Comparison of ENCODE assay signal across 26 cellular contexts in genomic region chr10:35907548-35907947, GRCh38.
"Had no signal": no experiment of that assay in that cellular context is flagged by ENCODE, and none has a peak within 500 bp of the region (broad histone marks: within the 10 kb centered on the region; RNA-seq: fewer than 3 reads in every experiment).

No MANE protein-coding gene starts in this region.

- H3K27me3 Mint-ChIP-seq: activated B cell treated with CpG ODN at 0.5 μM for 24 hours; activated CD4-positive, alpha-beta T cell treated with anti-CD3 and anti-CD28 coated beads, Interleukin-2, amount 10 ng/mL, durations not matched to agents 24 days and 14 days; activated CD8-positive, alpha-beta memory T cell treated with anti-CD3 and anti-CD28 coated beads, Interleukin-2, amount 10 ng/mL, durations not matched to agents 7 days and 5 days; activated naive CD8-positive, alpha-beta T cell treated with anti-CD3 and anti-CD28 coated beads, Interleukin-2, amount 50 U/mL, for 24 hours; activated T-cell treated with anti-CD3 and anti-CD28 coated beads, Interleukin-2, amount 50 U/mL, for 24 hours; T-helper 17 cell had no signal

- ATAC-seq: activated CD8-positive, alpha-beta memory T cell treated with anti-CD3 and anti-CD28 coated beads, Interleukin-2, amount 10 ng/mL, durations not matched to agents 7 days and 5 days; activated naive CD4-positive, alpha-beta T cell treated with anti-CD3 and anti-CD28 coated beads, Interleukin-2, amount 50 U/mL, for 72 hours; activated naive CD8-positive, alpha-beta T cell treated with anti-CD3 and anti-CD28 coated beads, Interleukin-2, amount 50 U/mL, for 24 hours; body of pancreas; T-helper 17 cell had no signal

- H3K9me3 Mint-ChIP-seq: activated B cell treated with CpG ODN at 0.5 μM for 24 hours; activated CD4-positive, alpha-beta T cell treated with anti-CD3 and anti-CD28 coated beads, Interleukin-2, amount 10 ng/mL, durations not matched to agents 24 days and 14 days; activated naive CD8-positive, alpha-beta T cell treated with anti-CD3 and anti-CD28 coated beads, Interleukin-2, amount 50 U/mL, for 24 hours; activated T-cell treated with anti-CD3 and anti-CD28 coated beads, Interleukin-2, amount 50 U/mL, for 24 hours; activated T-helper 1 cell treated with anti-CD3 and anti-CD28 coated beads, Interleukin-12 subunit alpha, Interleukin-12 subunit beta, Interleukin-2, Interleukin-4 antibody, amounts not matched to agents 30 ng/mL and 10 ng/mL and 1 ng/mL, durations not matched to agents 14 hours and 24 hours and 36 hours had no signal

- H3K27ac Mint-ChIP-seq: activated B cell treated with CpG ODN at 0.5 μM for 24 hours; activated CD4-positive, alpha-beta T cell treated with anti-CD3 and anti-CD28 coated beads, Interleukin-2, amount 10 ng/mL, durations not matched to agents 24 days and 14 days; activated naive CD4-positive, alpha-beta T cell treated with anti-CD3 and anti-CD28 coated beads, Interleukin-2, amount 50 U/mL, for 72 hours; activated naive CD8-positive, alpha-beta T cell treated with anti-CD3 and anti-CD28 coated beads, Interleukin-2, amount 50 U/mL, for 24 hours; activated T-cell treated with anti-CD3 and anti-CD28 coated beads, Interleukin-2, amount 50 U/mL, for 24 hours; activated T-helper 1 cell treated with anti-CD3 and anti-CD28 coated beads, Interleukin-12 subunit alpha, Interleukin-12 subunit beta, Interleukin-2, Interleukin-4 antibody, amounts not matched to agents 30 ng/mL and 10 ng/mL and 1 ng/mL, durations not matched to agents 14 hours and 24 hours and 36 hours; T-helper 17 cell had no signal

- H3K4me1 Mint-ChIP-seq: activated B cell treated with CpG ODN at 0.5 μM for 24 hours; activated CD4-positive, alpha-beta T cell treated with anti-CD3 and anti-CD28 coated beads, Interleukin-2, amount 10 ng/mL, durations not matched to agents 24 days and 14 days; activated CD8-positive, alpha-beta memory T cell treated with anti-CD3 and anti-CD28 coated beads, Interleukin-2, amount 10 ng/mL, durations not matched to agents 7 days and 5 days; activated naive CD8-positive, alpha-beta T cell treated with anti-CD3 and anti-CD28 coated beads, Interleukin-2, amount 50 U/mL, for 24 hours; T-helper 17 cell had no signal

- H3K4me3 Mint-ChIP-seq: activated B cell treated with CpG ODN at 0.5 μM for 24 hours; activated CD4-positive, alpha-beta T cell treated with anti-CD3 and anti-CD28 coated beads, Interleukin-2, amount 10 ng/mL, durations not matched to agents 24 days and 14 days; activated CD8-positive, alpha-beta memory T cell treated with anti-CD3 and anti-CD28 coated beads, Interleukin-2, amount 10 ng/mL, durations not matched to agents 7 days and 5 days; activated naive CD8-positive, alpha-beta T cell treated with anti-CD3 and anti-CD28 coated beads, Interleukin-2, amount 50 U/mL, for 24 hours; activated T-cell treated with anti-CD3 and anti-CD28 coated beads, Interleukin-2, amount 50 U/mL, for 24 hours; activated T-helper 1 cell treated with anti-CD3 and anti-CD28 coated beads, Interleukin-12 subunit alpha, Interleukin-12 subunit beta, Interleukin-2, Interleukin-4 antibody, amounts not matched to agents 30 ng/mL and 10 ng/mL and 1 ng/mL, durations not matched to agents 14 hours and 24 hours and 36 hours; T-helper 17 cell had no signal

- DNase-seq: activated B cell treated with CpG ODN at 0.5 μM for 24 hours; activated CD4-positive, alpha-beta T cell treated with anti-CD3 and anti-CD28 coated beads for 1 hour; activated CD4-positive, alpha-beta T cell treated with anti-CD3 and anti-CD28 coated beads, Interleukin-2, amount 10 ng/mL, durations not matched to agents 24 days and 14 days; activated CD4-positive, alpha-beta T cell treated with anti-CD3 and anti-CD28 coated beads, Interleukin-2, amount 50 U/mL, for 48 hours; activated CD8-positive, alpha-beta memory T cell treated with anti-CD3 and anti-CD28 coated beads, Interleukin-2, amount 10 ng/mL, durations not matched to agents 7 days and 5 days; activated effector memory CD4-positive, alpha-beta T cell treated with Interleukin-2 at 50 U/mL for 16 hours; activated naive CD4-positive, alpha-beta T cell treated with Interleukin-2 at 50 U/mL for 16 hours; activated naive CD8-positive, alpha-beta T cell treated with anti-CD3 and anti-CD28 coated beads, Interleukin-2, amount 50 U/mL, for 24 hours; activated T-cell treated with anti-CD3 and anti-CD28 coated beads, Interleukin-2, amount 50 U/mL, for 24 hours; amniotic stem cell; body of pancreas; central memory CD4-positive, alpha-beta T cell; Karpas-422; MM.1S; NCI-H1105; NCI-H1436; NCI-H187; NCI-H2081; NCI-H446; NCI-H524; SHP77 treated with DMSO at 0.1 percent for 48 hours; T-helper 17 cell; T-helper 9 cell had no signal

- H3K36me3 Mint-ChIP-seq: activated CD8-positive, alpha-beta memory T cell treated with anti-CD3 and anti-CD28 coated beads, Interleukin-2, amount 10 ng/mL, durations not matched to agents 7 days and 5 days; activated naive CD4-positive, alpha-beta T cell treated with anti-CD3 and anti-CD28 coated beads, Interleukin-2, amount 50 U/mL, for 72 hours had no signal

- FAIRE-seq: bronchial epithelial cell had no signal
